Comparison of ENCODE assay signal across 9 cellular contexts in the genomic region with DNA sequence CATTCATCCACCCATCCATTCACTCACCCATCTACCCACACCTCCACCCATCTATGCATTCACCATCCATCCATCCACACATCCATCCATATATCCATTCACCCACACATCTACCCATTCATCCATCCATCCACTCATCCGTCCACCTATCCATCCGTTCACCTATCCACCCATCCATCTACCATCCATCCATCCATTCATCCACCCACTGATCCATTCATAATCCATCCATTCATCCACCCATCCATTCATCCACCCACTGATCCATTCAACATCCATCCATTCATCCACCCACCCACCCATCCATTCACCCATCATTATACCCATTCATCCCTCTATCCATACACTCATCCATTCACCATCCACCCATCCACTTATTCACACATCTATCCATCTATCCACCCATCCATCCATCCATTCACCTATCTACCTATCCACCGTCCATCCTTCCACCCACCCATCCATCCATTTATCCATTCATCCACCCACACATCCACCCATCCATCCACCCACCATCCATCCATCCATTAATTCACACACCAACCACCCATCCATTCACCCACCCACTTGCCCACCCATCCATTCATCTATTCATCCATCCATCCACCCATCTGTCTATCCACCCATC.
"Had no signal": no experiment of that assay in that cellular context is flagged by ENCODE, and none has a peak within 500 bp of the region (broad histone marks: within the 10 kb centered on the region; RNA-seq: fewer than 3 reads in every experiment).

No MANE protein-coding gene starts in this region.

- H3K4me3 Mint-ChIP-seq: GM23338, IgD-negative memory B cell had no signal

- H3K9ac ChIP-seq: KMS-11 had no signal

- ATAC-seq: GM23338, HCT116 had no signal

- H3K4me2 ChIP-seq: GM23338, KMS-11 had no signal

- H3K9me3 ChIP-seq: HAP-1 had no signal

- H3K4me1 Mint-ChIP-seq: GM23338, IgD-negative memory B cell had no signal

- H3K4me1 ChIP-seq: HAP-1 had no signal

- H3K27ac Mint-ChIP-seq: GM23338, IgD-negative memory B cell had no signal

- H3K36me3 ChIP-seq: HAP-1 had no signal

- H2AFZ ChIP-seq: GM23338 had no signal

- DNase-seq: H7, Karpas-422, KBM-7 had no signal

- H3K4me3 ChIP-seq: GM23338, HAP-1 had no signal

- H3K36me3 Mint-ChIP-seq: IgD-negative memory B cell had no signal

- H3K27ac ChIP-seq: HL-60, KMS-11 had no signal
